ENCODE assay signal across 1 cellular context in genomic region chr1:66383168-66383567, GRCh38.
TF ChIP-seq lines count a peak whose summit lies in the region.

No MANE protein-coding gene starts in this region.

TF ChIP-seq in GM12878, 131 proteins besides CTCF, POLR2A, EP300 and RAD21 (continued from another document):
- TF ChIP-seq, protein P1, sequence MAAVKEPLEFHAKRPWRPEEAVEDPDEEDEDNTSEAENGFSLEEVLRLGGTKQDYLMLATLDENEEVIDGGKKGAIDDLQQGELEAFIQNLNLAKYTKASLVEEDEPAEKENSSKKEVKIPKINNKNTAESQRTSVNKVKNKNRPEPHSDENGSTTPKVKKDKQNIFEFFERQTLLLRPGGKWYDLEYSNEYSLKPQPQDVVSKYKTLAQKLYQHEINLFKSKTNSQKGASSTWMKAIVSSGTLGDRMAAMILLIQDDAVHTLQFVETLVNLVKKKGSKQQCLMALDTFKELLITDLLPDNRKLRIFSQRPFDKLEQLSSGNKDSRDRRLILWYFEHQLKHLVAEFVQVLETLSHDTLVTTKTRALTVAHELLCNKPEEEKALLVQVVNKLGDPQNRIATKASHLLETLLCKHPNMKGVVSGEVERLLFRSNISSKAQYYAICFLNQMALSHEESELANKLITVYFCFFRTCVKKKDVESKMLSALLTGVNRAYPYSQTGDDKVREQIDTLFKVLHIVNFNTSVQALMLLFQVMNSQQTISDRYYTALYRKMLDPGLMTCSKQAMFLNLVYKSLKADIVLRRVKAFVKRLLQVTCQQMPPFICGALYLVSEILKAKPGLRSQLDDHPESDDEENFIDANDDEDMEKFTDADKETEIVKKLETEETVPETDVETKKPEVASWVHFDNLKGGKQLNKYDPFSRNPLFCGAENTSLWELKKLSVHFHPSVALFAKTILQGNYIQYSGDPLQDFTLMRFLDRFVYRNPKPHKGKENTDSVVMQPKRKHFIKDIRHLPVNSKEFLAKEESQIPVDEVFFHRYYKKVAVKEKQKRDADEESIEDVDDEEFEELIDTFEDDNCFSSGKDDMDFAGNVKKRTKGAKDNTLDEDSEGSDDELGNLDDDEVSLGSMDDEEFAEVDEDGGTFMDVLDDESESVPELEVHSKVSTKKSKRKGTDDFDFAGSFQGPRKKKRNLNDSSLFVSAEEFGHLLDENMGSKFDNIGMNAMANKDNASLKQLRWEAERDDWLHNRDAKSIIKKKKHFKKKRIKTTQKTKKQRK (IDR thresholded peaks at IDR 0.05; ENCODE audit: low read depth, low read length) = peak; percentile 75
- TF ChIP-seq ETV6 (conservative IDR thresholded peaks at IDR 0.05 in 1 of 2, IDR thresholded peaks at IDR 0.05 in 1 of 2; ENCODE audit: borderline replicate concordance in 1 of 2, low read depth in 1 of 2) = no peak
- peak; percentile 94 for TF ChIP-seq ZBTB33 (IDR thresholded peaks at IDR 0.05)
